In the genomic region with DNA sequence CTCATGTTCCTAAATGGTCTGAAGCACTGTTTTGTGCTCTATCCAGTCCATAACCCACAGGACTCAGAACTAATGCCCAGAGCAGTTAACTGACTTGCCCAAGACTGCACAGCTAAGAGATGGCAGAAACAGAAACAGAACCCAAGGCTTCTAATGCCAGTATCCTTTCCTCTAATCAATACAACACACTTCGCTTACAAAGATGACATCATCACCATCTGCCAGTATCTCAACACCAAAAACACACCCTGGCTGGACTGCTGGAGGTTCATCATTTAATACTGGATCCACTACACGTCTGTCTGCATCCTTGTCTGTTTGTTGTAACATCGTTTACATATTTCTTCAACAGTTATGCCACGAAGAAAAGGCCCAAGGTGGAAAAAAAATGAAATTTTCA, we compare ENCODE assay signal across 31 cellular contexts.
"Had no signal": no experiment of that assay in that cellular context is flagged by ENCODE, and none has a peak within 500 bp of the region (broad histone marks: within the 10 kb centered on the region; RNA-seq: fewer than 3 reads in every experiment).

No MANE protein-coding gene starts in this region.

- H3K27ac ChIP-seq: ascending aorta, SJCRH30, SK-N-MC had no signal

- H3K27me3 Mint-ChIP-seq: activated CD4-positive, alpha-beta T cell treated with anti-CD3 and anti-CD28 coated beads for 36 hours; activated CD4-positive, alpha-beta T cell treated with anti-CD3 and anti-CD28 coated beads, Interleukin-2, amount 10 ng/mL, durations not matched to agents 7 days and 5 days; activated CD8-positive, alpha-beta memory T cell treated with anti-CD3 and anti-CD28 coated beads, Interleukin-2, amount 10 ng/mL, durations not matched to agents 7 days and 5 days; activated naive CD4-positive, alpha-beta T cell treated with anti-CD3 and anti-CD28 coated beads, Interleukin-2, amount 10 ng/mL, durations not matched to agents 7 days and 5 days; activated naive CD8-positive, alpha-beta T cell; IgD-negative memory B cell had no signal

- ATAC-seq: activated CD4-positive, alpha-beta T cell treated with anti-CD3 and anti-CD28 coated beads for 36 hours; activated CD8-positive, alpha-beta memory T cell treated with anti-CD3 and anti-CD28 coated beads, Interleukin-2, amount 10 ng/mL, durations not matched to agents 7 days and 5 days; Panc1 had no signal

- H3K4me3 ChIP-seq: ascending aorta, MG63, SJCRH30, SK-N-MC had no signal

- H3K27me3 ChIP-seq: ascending aorta, SJCRH30 had no signal

- H3K9me3 Mint-ChIP-seq: activated CD4-positive, alpha-beta T cell treated with anti-CD3 and anti-CD28 coated beads, Interleukin-2, amount 10 ng/mL, durations not matched to agents 7 days and 5 days; IgD-negative memory B cell had no signal

- H3K4me3 Mint-ChIP-seq: activated CD4-positive, alpha-beta T cell treated with anti-CD3 and anti-CD28 coated beads for 36 hours; activated CD4-positive, alpha-beta T cell treated with anti-CD3 and anti-CD28 coated beads, Interleukin-2, amount 10 ng/mL, durations not matched to agents 7 days and 5 days; activated CD8-positive, alpha-beta memory T cell treated with anti-CD3 and anti-CD28 coated beads, Interleukin-2, amount 10 ng/mL, durations not matched to agents 7 days and 5 days; activated naive CD4-positive, alpha-beta T cell treated with anti-CD3 and anti-CD28 coated beads, Interleukin-2, amount 10 ng/mL, durations not matched to agents 7 days and 5 days; activated naive CD8-positive, alpha-beta T cell; IgD-negative memory B cell had no signal

- H3K9me3 ChIP-seq: ascending aorta, MG63, SJCRH30 had no signal

- H3K4me1 ChIP-seq: ascending aorta, SJCRH30 had no signal

- H3K27ac Mint-ChIP-seq: activated CD4-positive, alpha-beta T cell treated with anti-CD3 and anti-CD28 coated beads for 36 hours had no signal

- H3K36me3 ChIP-seq: ascending aorta, MG63, SJCRH30 had no signal

- DNase-seq: activated CD4-positive, alpha-beta T cell treated with anti-CD3 and anti-CD28 coated beads for 36 hours; activated CD4-positive, alpha-beta T cell treated with anti-CD3 and anti-CD28 coated beads, Interleukin-2, amount 10 ng/mL, durations not matched to agents 7 days and 5 days; activated CD4-positive, alpha-beta T cell treated with anti-CD3 and anti-CD28 coated beads, Interleukin-2, amount 50 U/mL, for 48 hours; activated CD8-positive, alpha-beta memory T cell treated with anti-CD3 and anti-CD28 coated beads for 24 hours; activated CD8-positive, alpha-beta memory T cell treated with anti-CD3 and anti-CD28 coated beads, Interleukin-2, amount 10 ng/mL, durations not matched to agents 7 days and 5 days; activated CD8-positive, alpha-beta memory T cell treated with anti-CD3 and anti-CD28 coated beads, Interleukin-2, amount 50 U/mL, for 48 hours; activated effector memory CD4-positive, alpha-beta T cell treated with Interleukin-2 at 50 U/mL for 16 hours; activated naive CD4-positive, alpha-beta T cell treated with anti-CD3 and anti-CD28 coated beads, Interleukin-2, amount 10 ng/mL, durations not matched to agents 7 days and 5 days; activated T-cell treated with anti-CD3 and anti-CD28 coated beads, Interleukin-2, amount 50 U/mL, for 48 hours; amygdala; cerebellar nuclear complex; Kasumi-1; KG1; MG63; NCI-H1092 treated with DMSO at 0.1 percent for 48 hours; NCI-H1417 treated with DMSO at 0.1 percent for 48 hours; NCI-H187 treated with DMSO at 0.1 percent for 48 hours; NCI-H2081; NCI-H2171 treated with DMSO at 0.1 percent for 48 hours; NCI-H2227 treated with DMSO at 0.1 percent for 48 hours; NCI-H446; NCI-H510A treated with DMSO at 0.1 percent for 48 hours; NCI-H526 treated with DMSO at 0.1 percent for 48 hours; NCI-H774; SHP77; SJCRH30 had no signal
